Comparison of ENCODE assay signal across 22 cellular contexts in genomic region chr9:123165813-123166212, GRCh38.
DNase-seq lines count a peak whose midpoint lies in the region; ATAC-seq, FAIRE-seq and TF ChIP-seq lines count a peak whose summit lies in the region.
"Had no signal": no experiment of that assay in that cellular context is flagged by ENCODE, and none has a peak within 500 bp of the region (broad histone marks: within the 10 kb centered on the region; RNA-seq: fewer than 3 reads in every experiment).

No MANE protein-coding gene starts in this region.

- no peaks in the 10 kb centered on the region for H3K9me1 ChIP-seq in K562 (ENCODE audit: control insufficient read depth, insufficient read depth, low read length)

- H3K9ac ChIP-seq in OCI-LY1 (ENCODE audit: low read length): no peak overlapping the region
- no peak overlapping the region for H3K9ac ChIP-seq in K562 (ENCODE audit: insufficient read depth in 1 of 2, low read depth in 2 of 2, low read length in 2 of 2)
- H3K9ac ChIP-seq: BLaER1 treated with 17β-estradiol and CSF1 and Interleukin-3, amounts not matched to agents 10 nM and 100 nM had no signal

- H3K4me1 ChIP-seq in DOHH2 (ENCODE audit: control insufficient read depth, low read length): peaks cover 72% of the 10 kb centered on the region
- H3K4me1 ChIP-seq in OCI-LY1 (ENCODE audit: insufficient read depth, low read length, severe bottlenecking): peaks cover 81% of the 10 kb centered on the region
- H3K4me1 ChIP-seq in K562 (replicated peaks in 1 of 2; ENCODE audit: control insufficient read depth in 2 of 2, insufficient read depth in 2 of 2, low read length in 2 of 2): no peaks in the 10 kb centered on the region

- H3K9me3 Mint-ChIP-seq in naive B cell (no peaks in the 10 kb centered on the region), HFFc6 (no peaks in the 10 kb centered on the region)
- H3K9me3 Mint-ChIP-seq: CD8-positive, alpha-beta T cell; H9; IgD-negative memory B cell had no signal

- WGBS in K562 (ENCODE audit: insufficient coverage, low coverage, missing lambda C conversion rate): 89% methylated on average over 1 of the region's 1 CpG

- H3K36me3 Mint-ChIP-seq in naive B cell (peaks cover 0 to 5% of the 10 kb centered on the region in 2 donors), HFFc6 (ENCODE audit: low read depth) (no peaks in the 10 kb centered on the region)

- H4K20me1 ChIP-seq in DOHH2 (ENCODE audit: control insufficient read depth, insufficient read depth, low read depth, low read length): no peaks in the 10 kb centered on the region
- H4K20me1 ChIP-seq in OCI-LY1 (ENCODE audit: insufficient read depth, low read length): no peaks in the 10 kb centered on the region
- H4K20me1 ChIP-seq in K562 (replicated peaks; ENCODE audit: control insufficient read depth, insufficient read depth, low read length): no peaks in the 10 kb centered on the region
- H4K20me1 ChIP-seq: BLaER1 treated with 17β-estradiol and CSF1 and Interleukin-3, amounts not matched to agents 10 nM and 100 nM had no signal

- H3K27me3 ChIP-seq in DOHH2 (ENCODE audit: control insufficient read depth, low read length): no peaks in the 10 kb centered on the region
- H3K27me3 ChIP-seq in OCI-LY1 (ENCODE audit: insufficient read depth, low read length): no peaks in the 10 kb centered on the region
- H3K27me3 ChIP-seq in K562 (ENCODE audit: control insufficient read depth in 2 of 2, insufficient read depth in 2 of 2, low read length in 2 of 2): no peaks in the 10 kb centered on the region
- H3K27me3 ChIP-seq: BLaER1 treated with 17β-estradiol and CSF1 and Interleukin-3, amounts not matched to agents 10 nM and 100 nM had no signal

- no peak for DNase-seq in K562 (ENCODE audit: extremely low read depth in 1 of 4, low spot score in 3 of 4)
- DNase-seq in naive B cell: no peak
- no peak for DNase-seq in HFFc6
- DNase-seq in NCI-H1417 (lab: John Stamatoyannopoulos, UW): no peak
- DNase-seq: AML-193; Calu3; CD8-positive, alpha-beta T cell; DMS53; DND-41; GOT3; H9; KG1 had no signal

- in situ Hi-C loops in K562 (cut with MboI): no loop called here

- no peak overlapping the region for H2AFZ ChIP-seq in OCI-LY1 (ENCODE audit: low read length)
- no peak overlapping the region for H2AFZ ChIP-seq in K562 (ENCODE audit: low read depth, low read length)

- no peak overlapping the region for H3K27ac ChIP-seq in DOHH2 (ENCODE audit: low read depth, low read length)
- H3K27ac ChIP-seq in OCI-LY1 (ENCODE audit: low read depth, low read length, poor library complexity, severe bottlenecking): peak overlapping the region; percentile 99
- no peak overlapping the region for H3K27ac ChIP-seq in K562 (ENCODE audit: extremely low read depth, low read depth, low read length)
- H3K27ac ChIP-seq: BLaER1 treated with 17β-estradiol and CSF1 and Interleukin-3, amounts not matched to agents 10 nM and 100 nM; HL-60 had no signal

- ATAC-seq in K562 (no peak), naive B cell (ENCODE audit: low read depth in 2 of 2) (no peak), GM18517 (IDR thresholded peaks at IDR 0.05; ENCODE audit: unreplicated experiment) (no peak), GM18909 (IDR thresholded peaks at IDR 0.05; ENCODE audit: poor library complexity, unreplicated experiment) (no peak)
- ATAC-seq: CD8-positive, alpha-beta T cell had no signal

- TF ChIP-seq CTCF in DOHH2 (IDR thresholded peaks at IDR 0.05; ENCODE audit: low read depth, low read length, poor library complexity, severe bottlenecking): no peak
- no peak for TF ChIP-seq CTCF in OCI-LY1 (IDR thresholded peaks at IDR 0.05; ENCODE audit: low read length)
- TF ChIP-seq CTCF in K562 (IDR thresholded peaks at IDR 0.05 in 2 of 3, conservative IDR thresholded peaks at IDR 0.05 in 1 of 3; ENCODE audit: insufficient read depth in 2 of 3, low read depth in 1 of 3, low read length in 3 of 3): no peak
- no peak for TF ChIP-seq CTCF in HFFc6 (IDR thresholded peaks at IDR 0.05)

- H3K9me2 ChIP-seq in DOHH2 (replicated peaks; ENCODE audit: control insufficient read depth, low read length) (no peaks in the 10 kb centered on the region), OCI-LY1 (ENCODE audit: low read depth, low read length) (no peaks in the 10 kb centered on the region)

- peaks cover 80% of the 10 kb centered on the region for H3K36me3 ChIP-seq in DOHH2 (ENCODE audit: control insufficient read depth, low read length)
- H3K36me3 ChIP-seq in OCI-LY1 (ENCODE audit: insufficient read depth, low read length): peaks cover 9% of the 10 kb centered on the region; the same call in 1 of the 2 replicates
- peaks cover 9% of the 10 kb centered on the region; the same call in 2 of the 3 replicates for H3K36me3 ChIP-seq in K562 (ENCODE audit: control insufficient read depth, insufficient read depth, low read length)

- no peak for TF ChIP-seq POLR2A in K562 (conservative IDR thresholded peaks at IDR 0.05)

- H3K4me2 ChIP-seq in DOHH2 (ENCODE audit: low read length) (peak overlapping the region; percentile 3; the same call in 1 of the 2 replicates), OCI-LY1 (ENCODE audit: low read length) (no peak overlapping the region), K562 (ENCODE audit: insufficient read depth, low read length) (no peak overlapping the region)
- H3K4me2 ChIP-seq: BLaER1 treated with 17β-estradiol and CSF1 and Interleukin-3, amounts not matched to agents 10 nM and 100 nM had no signal

- no peak for FAIRE-seq in K562 (lab: Jason Lieb, UNC)
- FAIRE-seq: A204.1, G401.6, GM12891 had no signal

- intact Hi-C loops in K562 (cut with micrococcal nuclease): no loop called here

- no TSS peak for BruUV-seq in K562 (replicated peaks; lab: Mats Ljungman, UMichigan)

- H3K9me3 ChIP-seq in DOHH2 (ENCODE audit: control insufficient read depth, insufficient read depth, low read length) (no peaks in the 10 kb centered on the region), OCI-LY1 (ENCODE audit: low read length) (no peaks in the 10 kb centered on the region), K562 (replicated peaks; ENCODE audit: control insufficient read depth, insufficient read depth, low read depth, low read length) (no peaks in the 10 kb centered on the region)
- H3K9me3 ChIP-seq: BLaER1 treated with 17β-estradiol and CSF1 and Interleukin-3, amounts not matched to agents 10 nM and 100 nM had no signal

- H3F3A ChIP-seq in DOHH2 (ENCODE audit: control insufficient read depth, insufficient read depth): peaks cover 6% of the 10 kb centered on the region; the same call in 1 of the 2 replicates
- H3F3A ChIP-seq in OCI-LY1 (ENCODE audit: insufficient read depth, low read length): no peaks in the 10 kb centered on the region

- H3K4me3 Mint-ChIP-seq in naive B cell: no peak overlapping the region
- no peak overlapping the region for H3K4me3 Mint-ChIP-seq in HFFc6
- H3K4me3 Mint-ChIP-seq: CD8-positive, alpha-beta T cell; H9 had no signal

- no peak for TF ChIP-seq EP300 in K562 (IDR thresholded peaks at IDR 0.05; ENCODE audit: low read length)

- CTCF ChIA-PET in K562 (lab: Yijun Ruan, JAX; ENCODE audit: low intra/inter-chr PET ratio): no interaction called here

- H3K4me3 ChIP-seq in DOHH2 (ENCODE audit: low read length) (no peak overlapping the region), OCI-LY1 (ENCODE audit: low read depth, low read length, poor library complexity, severe bottlenecking) (no peak overlapping the region), K562 (no peak overlapping the region)
- H3K4me3 ChIP-seq: BLaER1 treated with 17β-estradiol and CSF1 and Interleukin-3, amounts not matched to agents 10 nM and 100 nM had no signal

- H3K27ac Mint-ChIP-seq in naive B cell (peak overlapping the region in 5 of 6 donors; percentile 21 to 85 (median 78)), HFFc6 (no peak overlapping the region)
- H3K27ac Mint-ChIP-seq: CD8-positive, alpha-beta T cell had no signal

- no peaks in the 10 kb centered on the region for H3K27me3 Mint-ChIP-seq in naive B cell
- H3K27me3 Mint-ChIP-seq in HFFc6 (ENCODE audit: insufficient read depth): peaks cover 5% of the 10 kb centered on the region
- H3K27me3 Mint-ChIP-seq: IgD-negative memory B cell had no signal

- TF ChIP-seq RAD21 in K562 (CRISPR knock-in tag; conservative IDR thresholded peaks at IDR 0.05 in 1 of 2, IDR thresholded peaks at IDR 0.05 in 1 of 2): no peak

- H3K4me1 Mint-ChIP-seq in naive B cell (peaks cover 45 to 66% (median 62%) of the 10 kb centered on the region in 3 donors), HFFc6 (ENCODE audit: low read depth) (no peaks in the 10 kb centered on the region)

- POLR2A ChIA-PET in K562 (lab: Yijun Ruan, JAX): interaction anchor here (0.8 to 1.0 kb wide), 2 partner anchors 9 to 134 kb away, joined by 3 to 4 read pairs; no protein-coding TSS in a partner anchor

- H3K79me2 ChIP-seq in DOHH2 (ENCODE audit: control insufficient read depth, low read length) (peaks cover 75% of the 10 kb centered on the region), OCI-LY1 (ENCODE audit: insufficient read depth, low read length) (peaks cover 8% of the 10 kb centered on the region; the same call in 1 of the 2 replicates), K562 (ENCODE audit: control insufficient read depth, insufficient read depth, low read length) (no peaks in the 10 kb centered on the region)

TF ChIP-seq in K562, 482 proteins besides CTCF, POLR2A, EP300 and RAD21 (continues in another document):
- TF ChIP-seq STAT6 (CRISPR knock-in tag; IDR thresholded peaks at IDR 0.05) (no peak), MAFF (IDR thresholded peaks at IDR 0.05; ENCODE audit: low read length) (peak; percentile 66), ZNF79 (CRISPR knock-in tag; IDR thresholded peaks at IDR 0.05; ENCODE audit: low read depth) (no peak), ZNF316 (IDR thresholded peaks at IDR 0.05) (peak; percentile 91), MAFK (IDR thresholded peaks at IDR 0.05; ENCODE audit: low read length) (peak; percentile 57; the same call in 1 of the 2 replicates), MAFG (tag; conservative IDR thresholded peaks at IDR 0.05) (peak; percentile 65), C11orf30 (IDR thresholded peaks at IDR 0.05; ENCODE audit: low read depth) (peak; percentile 75)
